27 cellular contexts compared by ENCODE assay signal in genomic region chr18:80132196-80132812, GRCh38. TPM values are rescaled to one million over a fixed set of nuclear protein-coding genes. Genes with fewer than 3 reads are reported as not detected.
DNase-seq lines count a peak whose midpoint lies in the region; ATAC-seq and TF ChIP-seq lines count a peak whose summit lies in the region.
"Had no signal": no experiment of that assay in that cellular context is flagged by ENCODE, and none has a peak within 500 bp of the region (broad histone marks: within the 10 kb centered on the region; RNA-seq: fewer than 3 reads in every experiment).

No MANE protein-coding gene starts in this region.

- H3K4me1 ChIP-seq in breast epithelium, result no peaks in the 10 kb centered on the region
- H3K4me1 ChIP-seq in esophagus muscularis mucosa, result no peaks in the 10 kb centered on the region
- no peaks in the 10 kb centered on the region for H3K4me1 ChIP-seq in adrenal gland (replicated peaks in 1 of 2)
- H3K4me1 ChIP-seq: left lung, testis had no signal

- POLR2A ChIA-PET in MCF 10A (lab: Yijun Ruan, JAX), result interaction anchor here (0.7 to 3.7 kb wide), 8 partner anchors 12 to 145 kb away, joined by 3 to 21 read pairs (median 7); partner anchors contain the start of genes RBFA and TXNL4A
- POLR2A ChIA-PET in activated CD8-positive, alpha-beta T cell treated with anti-CD3 and anti-CD28 coated beads for 36 hours (lab: Charles Lee), result no interaction called here

- DNase-seq in MCF 10A (ENCODE audit: unreplicated experiment) (peak; percentile 16), breast epithelium (ENCODE audit: low spot score in 2 of 2) (no peak), esophagus muscularis mucosa (ENCODE audit: extremely low spot score) (peak; percentile 7), adrenal gland (no peak)
- no peak for DNase-seq in activated CD8-positive, alpha-beta T cell treated with anti-CD3 and anti-CD28 coated beads for 36 hours
- DNase-seq in activated CD4-positive, CD25-positive, alpha-beta regulatory T cell treated with anti-CD3 and anti-CD28 coated beads, Interleukin-2, amount 50 U/mL, for 72 hours, result no peak
- DNase-seq: activated CD4-positive, alpha-beta memory T cell treated with anti-CD3 and anti-CD28 coated beads for 36 hours; activated naive CD4-positive, alpha-beta T cell treated with anti-CD3 and anti-CD28 coated beads, Interleukin-2, amount 50 U/mL, for 16 hours; C1 segment of cervical spinal cord; dorsolateral prefrontal cortex; foreskin fibroblast; immature natural killer cell; left lung; midbrain; natural killer cell; NCI-H1092; NCI-H1930; NCI-H2227 treated with DMSO at 0.1 percent for 48 hours; NCI-H69; ovary; SK-N-SH; stimulated activated CD4-positive, alpha-beta T cell treated with anti-CD3 and anti-CD28 coated beads, Interleukin-2, amount 100 ng/mL, for 48 hours; stimulated activated naive B cell treated with anti-CD40 and anti-IgM and Interleukin-4, amounts not matched to agents 10 μg/mL and 1 μg/mL and 100 μg/mL, for 72 hours; testis had no signal

- H3K36me3 Mint-ChIP-seq in MCF 10A (ENCODE audit: insufficient read depth, unreplicated experiment), result peaks cover 55% of the 10 kb centered on the region
- H3K36me3 Mint-ChIP-seq in activated CD8-positive, alpha-beta T cell treated with anti-CD3 and anti-CD28 coated beads for 36 hours (ENCODE audit: low read depth), result peaks cover 62% of the 10 kb centered on the region

- TF ChIP-seq POLR2A in breast epithelium (IDR thresholded peaks at IDR 0.05) (no peak), esophagus muscularis mucosa (IDR thresholded peaks at IDR 0.05; ENCODE audit: low read depth) (no peak), adrenal gland (IDR thresholded peaks at IDR 0.05) (no peak)

- TF ChIP-seq EP300 in esophagus muscularis mucosa (IDR thresholded peaks at IDR 0.05), result no peak

- no peaks in the 10 kb centered on the region for H3K9me3 ChIP-seq in breast epithelium
- H3K9me3 ChIP-seq in esophagus muscularis mucosa, result no peaks in the 10 kb centered on the region
- H3K9me3 ChIP-seq in adrenal gland (replicated peaks in 1 of 3), result no peaks in the 10 kb centered on the region
- H3K9me3 ChIP-seq: left lung, ovary, SK-N-SH, testis had no signal

- peak overlapping the region; percentile 85 for H3K27ac Mint-ChIP-seq in MCF 10A (ENCODE audit: low read depth, unreplicated experiment)
- peak overlapping the region; percentile 2 for H3K27ac Mint-ChIP-seq in activated CD8-positive, alpha-beta T cell treated with anti-CD3 and anti-CD28 coated beads for 36 hours
- H3K27ac Mint-ChIP-seq: activated CD4-positive, alpha-beta memory T cell treated with anti-CD3 and anti-CD28 coated beads for 36 hours; natural killer cell; stimulated activated naive B cell treated with anti-CD40 and anti-IgM and Interleukin-4, amounts not matched to agents 10 μg/mL and 1 μg/mL and 100 μg/mL, for 72 hours had no signal

- 86% methylated on average over 3 of the region's 3 CpGs for WGBS in esophagus muscularis mucosa
- WGBS in adrenal gland, 4 donors, result 89 to 94% (median 91%) methylated on average over 3 of the region's 3 CpGs

- TF ChIP-seq CTCF in MCF 10A (IDR thresholded peaks at IDR 0.05; ENCODE audit: unreplicated experiment) (no peak), breast epithelium (IDR thresholded peaks at IDR 0.05) (no peak), esophagus muscularis mucosa (IDR thresholded peaks at IDR 0.05) (no peak), adrenal gland (IDR thresholded peaks at IDR 0.05) (no peak)
- no peak for TF ChIP-seq CTCF in activated CD8-positive, alpha-beta T cell treated with anti-CD3 and anti-CD28 coated beads for 36 hours (IDR thresholded peaks at IDR 0.05)

- H3K27ac ChIP-seq in breast epithelium, result no peak overlapping the region
- H3K27ac ChIP-seq in esophagus muscularis mucosa (replicated peaks in 1 of 4), result no peak overlapping the region
- no peak overlapping the region for H3K27ac ChIP-seq in adrenal gland
- H3K27ac ChIP-seq: dorsolateral prefrontal cortex, left lung, ovary, testis, VCaP had no signal

- H3K4me1 Mint-ChIP-seq in MCF 10A (ENCODE audit: insufficient read depth, unreplicated experiment), result peaks cover 24% of the 10 kb centered on the region
- peaks cover 42% of the 10 kb centered on the region for H3K4me1 Mint-ChIP-seq in activated CD8-positive, alpha-beta T cell treated with anti-CD3 and anti-CD28 coated beads for 36 hours (ENCODE audit: low read depth)

- CTCF ChIA-PET in MCF 10A (lab: Yijun Ruan, JAX), result interaction anchor here (0.6 to 1.0 kb wide), 3 partner anchors 10 to 99 kb away, joined by 3 to 4 read pairs (median 3); no protein-coding TSS in a partner anchor
- CTCF ChIA-PET in activated CD8-positive, alpha-beta T cell treated with anti-CD3 and anti-CD28 coated beads for 36 hours (lab: Charles Lee), result no interaction called here

- H3K4me3 Mint-ChIP-seq in MCF 10A (ENCODE audit: unreplicated experiment), result peak overlapping the region; percentile 58
- no peak overlapping the region for H3K4me3 Mint-ChIP-seq in activated CD8-positive, alpha-beta T cell treated with anti-CD3 and anti-CD28 coated beads for 36 hours
- H3K4me3 Mint-ChIP-seq: activated CD4-positive, alpha-beta memory T cell treated with anti-CD3 and anti-CD28 coated beads for 36 hours; immature natural killer cell; natural killer cell; stimulated activated naive B cell treated with anti-CD40 and anti-IgM and Interleukin-4, amounts not matched to agents 10 μg/mL and 1 μg/mL and 100 μg/mL, for 72 hours had no signal

- no peaks in the 10 kb centered on the region for H3K36me3 ChIP-seq in breast epithelium
- peaks cover 20 to 52% (median 41%) of the 10 kb centered on the region in 4 donors for H3K36me3 ChIP-seq in esophagus muscularis mucosa
- H3K36me3 ChIP-seq in adrenal gland (replicated peaks in 1 of 2), result peaks cover 0 to 23% of the 10 kb centered on the region in 2 donors
- H3K36me3 ChIP-seq: ovary had no signal

- no peaks in the 10 kb centered on the region for H3K27me3 ChIP-seq in breast epithelium
- no peaks in the 10 kb centered on the region for H3K27me3 ChIP-seq in esophagus muscularis mucosa
- no peaks in the 10 kb centered on the region for H3K27me3 ChIP-seq in adrenal gland
- H3K27me3 ChIP-seq: dorsolateral prefrontal cortex, left lung, ovary, testis had no signal

- intact Hi-C loops in MCF 10A (cut with micrococcal nuclease) (no loop called here), breast epithelium (cut with DNase I; ENCODE audit: low total_unique reads) (no loop called here), esophagus muscularis mucosa (cut with DNase I) (no loop called here), adrenal gland (cut with DNase I) (no loop called here)
- intact Hi-C loops in activated CD8-positive, alpha-beta T cell treated with anti-CD3 and anti-CD28 coated beads for 36 hours (cut with micrococcal nuclease), result no loop called here

- ATAC-seq in activated CD8-positive, alpha-beta T cell treated with anti-CD3 and anti-CD28 coated beads for 36 hours, result no peak
- no peak for ATAC-seq in HG03196 (IDR thresholded peaks at IDR 0.05; ENCODE audit: unreplicated experiment)
- ATAC-seq: HepG2; left lung; natural killer cell; stimulated activated naive B cell treated with anti-CD40 and anti-IgM and Interleukin-4, amounts not matched to agents 10 μg/mL and 1 μg/mL and 100 μg/mL, for 72 hours had no signal

- no peaks in the 10 kb centered on the region for H3K9me3 Mint-ChIP-seq in MCF 10A (ENCODE audit: unreplicated experiment)
- H3K9me3 Mint-ChIP-seq in activated CD8-positive, alpha-beta T cell treated with anti-CD3 and anti-CD28 coated beads for 36 hours, result no peaks in the 10 kb centered on the region
- H3K9me3 Mint-ChIP-seq: activated CD4-positive, alpha-beta memory T cell treated with anti-CD3 and anti-CD28 coated beads for 36 hours; natural killer cell; stimulated activated naive B cell treated with anti-CD40 and anti-IgM and Interleukin-4, amounts not matched to agents 10 μg/mL and 1 μg/mL and 100 μg/mL, for 72 hours had no signal

- H3K27me3 Mint-ChIP-seq in MCF 10A (ENCODE audit: insufficient read depth, unreplicated experiment), result no peaks in the 10 kb centered on the region
- no peaks in the 10 kb centered on the region for H3K27me3 Mint-ChIP-seq in activated CD8-positive, alpha-beta T cell treated with anti-CD3 and anti-CD28 coated beads for 36 hours
- H3K27me3 Mint-ChIP-seq: activated CD4-positive, alpha-beta memory T cell treated with anti-CD3 and anti-CD28 coated beads for 36 hours; stimulated activated naive B cell treated with anti-CD40 and anti-IgM and Interleukin-4, amounts not matched to agents 10 μg/mL and 1 μg/mL and 100 μg/mL, for 72 hours had no signal

- H3K4me3 ChIP-seq in breast epithelium (no peak overlapping the region), esophagus muscularis mucosa (no peak overlapping the region), adrenal gland (no peak overlapping the region)
- H3K4me3 ChIP-seq: dorsolateral prefrontal cortex, left lung, ovary, testis had no signal

- no TSS peak for BruUV-seq in MCF 10A (replicated peaks; lab: Mats Ljungman, UMichigan)

RNA-seq across cellular contexts. Expression of gene ADNP2, which starts 23.2 kb away (rescaled TPM):
- total RNA-seq in MCF 10A (2022) (19.6 and 21.1 TPM in 2 replicates), breast epithelium (10 to 100 TPM; 15.7 to 20.3 (median 20.1) TPM), esophagus muscularis mucosa (10 to 100 TPM; 17.1 to 18.9 (median 17.3) TPM), adrenal gland (10 to 100 TPM in 5 of 8 donors, 1 to 10 TPM in 3; 8.1 to 18.3 (median 14.0) TPM)
- 10 to 100 TPM; 22.1 to 22.5 TPM for total RNA-seq in activated CD8-positive, alpha-beta T cell treated with anti-CD3 and anti-CD28 coated beads for 36 hours
- polyA plus RNA-seq in adrenal gland, result 10 to 100 TPM in 1 of 3 donors, 1 to 10 TPM in 2; 4.7 to 10.5 (median 5.2) TPM

Comparison
In these comparisons a context has a peak if more than half of its experiments do, and no peak if none do; other contexts are left out.
1. DNase-seq: peak in MCF 10A (single experiment) and esophagus muscularis mucosa (single experiment); none in breast epithelium (0 of 2), activated CD8-positive, alpha-beta T cell treated with anti-CD3 and anti-CD28 coated beads for 36 hours (single experiment), adrenal gland (0 of 7) and activated CD4-positive, CD25-positive, alpha-beta regulatory T cell treated with anti-CD3 and anti-CD28 coated beads, Interleukin-2, amount 50 U/mL, for 72 hours (single experiment).